Comparison of ENCODE assay signal across 8 cellular contexts in genomic region chrX:7641141-7641540, GRCh38.
"Had no signal": no experiment of that assay in that cellular context is flagged by ENCODE, and none has a peak within 500 bp of the region (broad histone marks: within the 10 kb centered on the region; RNA-seq: fewer than 3 reads in every experiment).

No MANE protein-coding gene starts in this region.

- H3K9ac ChIP-seq: KMS-11 had no signal

- H3K27ac ChIP-seq: HL-60, KMS-11 had no signal

- H3K4me2 ChIP-seq: KMS-11 had no signal

- DNase-seq: IMR-90, Karpas-422, KBM-7, KG1 had no signal

- FAIRE-seq: HepG2, HTR-8/SVneo had no signal
